Comparison of ENCODE assay signal across 23 cellular contexts in genomic region chr3:126349611-126350501, GRCh38. TPM values are rescaled to one million over a fixed set of nuclear protein-coding genes. Genes with fewer than 3 reads are reported as not detected.
A peak's percentile ranks its signal among the peaks of the same experiment; 100 is the strongest.
DNase-seq lines count a peak whose midpoint lies in the region; ATAC-seq, FAIRE-seq and TF ChIP-seq lines count a peak whose summit lies in the region.
"Had no signal": no experiment of that assay in that cellular context is flagged by ENCODE, and none has a peak within 500 bp of the region (broad histone marks: within the 10 kb centered on the region; RNA-seq: fewer than 3 reads in every experiment).

No MANE protein-coding gene starts in this region.

- TF ChIP-seq CTCF in gastrocnemius medialis (IDR thresholded peaks at IDR 0.05 in 4 of 5, conservative IDR thresholded peaks at IDR 0.05 in 1 of 5) (no peak), hepatocyte (IDR thresholded peaks at IDR 0.05; ENCODE audit: poor library complexity) (no peak)

- H3K27ac ChIP-seq in layer of hippocampus (ENCODE audit: low read depth, low read length) (peak overlapping the region; percentile 15), gastrocnemius medialis (peak overlapping the region; percentile 91 to 99 (median 98)), hepatocyte (no peak overlapping the region), small intestine (ENCODE audit: low read depth in 1 of 2, low read length in 1 of 2) (no peak overlapping the region)
- H3K27ac ChIP-seq: colonic mucosa, foreskin keratinocyte, SJSA1 had no signal

- H3K4me3 Mint-ChIP-seq in stimulated activated naive CD8-positive, alpha-beta T cell treated with anti-CD3 and anti-CD28 coated beads, Interleukin-15, amount 100 ng/mL, for 72 hours = no peak overlapping the region
- H3K4me3 Mint-ChIP-seq: CD8-positive, alpha-beta T cell; T-helper 2 cell treated with Interferon-gamma antibody and Interleukin-4, amounts not matched to agents 5 μg/mL and 100 μg/mL, for 36 hours had no signal

- no peak for TF ChIP-seq POLR2A in gastrocnemius medialis (IDR thresholded peaks at IDR 0.05)

- H3K4me1 ChIP-seq in gastrocnemius medialis (peaks cover 91 to 92% of the 10 kb centered on the region in 2 donors), hepatocyte (ENCODE audit: insufficient read depth) (peaks cover under 1% of the 10 kb centered on the region), small intestine (ENCODE audit: control insufficient read depth in 2 of 2, insufficient read depth in 1 of 2, low read depth in 1 of 2, low read length in 1 of 2) (no peaks in the 10 kb centered on the region)
- H3K4me1 ChIP-seq: colonic mucosa, foreskin keratinocyte, SJSA1 had no signal

- H3K4me3 ChIP-seq in gastrocnemius medialis (peak overlapping the region in 1 of 4 donors; percentile 35), hepatocyte (no peak overlapping the region), small intestine (ENCODE audit: low read depth in 1 of 2, low read length in 2 of 2) (no peak overlapping the region)
- H3K4me3 ChIP-seq: colonic mucosa, SJSA1 had no signal

- FAIRE-seq in frontal cortex (lab: Jason Lieb, UNC) (no peak), small intestine (lab: Jason Lieb, UNC) (no peak)

- 86% methylated on average over 15 of the region's 15 CpGs for WGBS in hepatocyte (ENCODE audit: low lambda C conversion rate, missing lambda C conversion rate)
- WGBS in small intestine, 3 donors = 63 to 70% (median 66%) methylated on average over 15 of the region's 15 CpGs

- H3K27me3 ChIP-seq in layer of hippocampus (ENCODE audit: control insufficient read depth, insufficient read depth, low read length) = no peaks in the 10 kb centered on the region
- H3K27me3 ChIP-seq in gastrocnemius medialis = no peaks in the 10 kb centered on the region
- no peaks in the 10 kb centered on the region for H3K27me3 ChIP-seq in hepatocyte
- no peaks in the 10 kb centered on the region for H3K27me3 ChIP-seq in small intestine (ENCODE audit: control insufficient read depth in 2 of 2, insufficient read depth in 2 of 2, low read length in 2 of 2)
- H3K27me3 ChIP-seq: colonic mucosa, SJSA1 had no signal

- H3K9me2 ChIP-seq in hepatocyte (replicated peaks; ENCODE audit: insufficient read depth) = no peaks in the 10 kb centered on the region

- DNase-seq in stimulated activated naive CD8-positive, alpha-beta T cell treated with anti-CD3 and anti-CD28 coated beads, Interleukin-15, amount 100 ng/mL, for 72 hours = peak in 1 of 2 donors; percentile 6
- DNase-seq in stimulated activated naive CD8-positive, alpha-beta T cell treated with anti-CD3 and anti-CD28 coated beads, Interleukin-15, Interleukin-2, amounts not matched to agents 100 U/mL and 50 U/mL, for 24 hours = no peak
- DNase-seq in gastrocnemius medialis (peak; percentile 3 to 43), hepatocyte (ENCODE audit: low spot score) (no peak), frontal cortex (ENCODE audit: low spot score in 2 of 2) (no peak), small intestine (no peak)
- DNase-seq: activated naive CD4-positive, alpha-beta T cell treated with Interleukin-2 at 50 U/mL for 16 hours; CD8-positive, alpha-beta T cell; colonic mucosa; DMS53; foreskin keratinocyte; Karpas-422; NCI-H1417 treated with DMSO at 0.1 percent for 48 hours; NCI-H2171; NCI-H526 treated with DMSO at 0.1 percent for 48 hours; stimulated activated CD4-positive, alpha-beta T cell treated with anti-CD3 and anti-CD28 coated beads, Interleukin-12 subunit alpha, Interleukin-12 subunit beta, amount 100 ng/mL, for 4 hours had no signal

- H3K4me1 Mint-ChIP-seq in stimulated activated naive CD8-positive, alpha-beta T cell treated with anti-CD3 and anti-CD28 coated beads, Interleukin-15, amount 100 ng/mL, for 72 hours = no peaks in the 10 kb centered on the region

- H3K79me2 ChIP-seq in hepatocyte = peaks cover 3% of the 10 kb centered on the region

- H3K9me3 ChIP-seq in gastrocnemius medialis (no peaks in the 10 kb centered on the region), hepatocyte (ENCODE audit: low read depth) (no peaks in the 10 kb centered on the region), small intestine (ENCODE audit: control insufficient read depth, low read depth) (no peaks in the 10 kb centered on the region)
- H3K9me3 ChIP-seq: colonic mucosa, SJSA1 had no signal

- H3K27ac Mint-ChIP-seq in stimulated activated naive CD8-positive, alpha-beta T cell treated with anti-CD3 and anti-CD28 coated beads, Interleukin-15, amount 100 ng/mL, for 72 hours = no peak overlapping the region
- H3K27ac Mint-ChIP-seq: CD8-positive, alpha-beta T cell; T-helper 2 cell treated with Interferon-gamma antibody and Interleukin-4, amounts not matched to agents 5 μg/mL and 100 μg/mL, for 36 hours had no signal

- no peak overlapping the region for H2AFZ ChIP-seq in hepatocyte

- peaks cover 3% of the 10 kb centered on the region for H4K20me1 ChIP-seq in hepatocyte (ENCODE audit: insufficient read depth, poor library complexity, severe bottlenecking)

- intact Hi-C loops in gastrocnemius medialis (cut with DNase I; ENCODE audit: low total_unique reads) = no loop called here

- peaks cover under 1% of the 10 kb centered on the region for H3K27me3 Mint-ChIP-seq in stimulated activated naive CD8-positive, alpha-beta T cell treated with anti-CD3 and anti-CD28 coated beads, Interleukin-15, amount 100 ng/mL, for 72 hours

- ATAC-seq in stimulated activated naive CD8-positive, alpha-beta T cell treated with anti-CD3 and anti-CD28 coated beads, Interleukin-15, amount 100 ng/mL, for 72 hours = peak; percentile 7
- ATAC-seq in stimulated activated naive CD8-positive, alpha-beta T cell treated with anti-CD3 and anti-CD28 coated beads, Interleukin-15, Interleukin-2, amounts not matched to agents 100 U/mL and 50 U/mL, for 24 hours = no peak
- no peak for ATAC-seq in gastrocnemius medialis
- ATAC-seq: CD8-positive, alpha-beta T cell; foreskin keratinocyte had no signal

- H3K9me3 Mint-ChIP-seq in stimulated activated naive CD8-positive, alpha-beta T cell treated with anti-CD3 and anti-CD28 coated beads, Interleukin-15, amount 100 ng/mL, for 72 hours = no peaks in the 10 kb centered on the region
- H3K9me3 Mint-ChIP-seq: CD8-positive, alpha-beta T cell; T-helper 2 cell treated with Interferon-gamma antibody and Interleukin-4, amounts not matched to agents 5 μg/mL and 100 μg/mL, for 36 hours had no signal

- in situ Hi-C loops in gastrocnemius medialis (cut with MboI; ENCODE audit: low sequenced_read_pairs in 4 of 4) = no loop called here

- no peak overlapping the region for H3K4me2 ChIP-seq in hepatocyte

- H3K36me3 ChIP-seq in gastrocnemius medialis (peaks cover 0 to 19% of the 10 kb centered on the region in 2 donors), hepatocyte (replicated peaks; ENCODE audit: insufficient read depth, low read depth) (no peaks in the 10 kb centered on the region), small intestine (ENCODE audit: control insufficient read depth in 2 of 2, insufficient read depth in 2 of 2, low read length in 2 of 2) (no peaks in the 10 kb centered on the region)
- H3K36me3 ChIP-seq: colonic mucosa, SJSA1 had no signal

RNA-seq across cellular contexts. Expression of gene KLF15, which starts 7.4 kb away (rescaled TPM):
- total RNA-seq in gastrocnemius medialis (100 to 1,000 TPM in 2 of 4 donors, 10 to 100 TPM in 2; 75.1 to 157 (median 106) TPM), hepatocyte (16.7 and 19.9 TPM in 2 replicates), frontal cortex (2.0 TPM)
- polyA plus RNA-seq in hepatocyte (1.8 TPM in 2 replicates), small intestine (1 to 10 TPM in 2 of 3 donors, under 1 TPM in 1; 0.45 to 9.7 (median 2.4) TPM)
- polyA plus RNA-seq: foreskin keratinocyte had no signal

RNA-seq across cellular contexts. Expression of gene CFAP100, which starts 44.9 kb away (rescaled TPM):
- not detected for total RNA-seq in gastrocnemius medialis
- not detected in 2 replicates for total RNA-seq in hepatocyte
- not detected in 2 replicates for polyA plus RNA-seq in hepatocyte
- 3.7 TPM for total RNA-seq in frontal cortex
- not detected for polyA plus RNA-seq in small intestine
- total RNA-seq: CD8-positive, alpha-beta T cell; colonic mucosa; foreskin keratinocyte; HT1080; lower leg skin; OCI-LY7; SJSA1; ureter had no signal
- polyA plus RNA-seq: foreskin keratinocyte had no signal

Comparison
In these comparisons a context has a peak if more than half of its experiments do, and no peak if none do; other contexts are left out.
1. DNase-seq: peak in gastrocnemius medialis (2 of 2); none in stimulated activated naive CD8-positive, alpha-beta T cell treated with anti-CD3 and anti-CD28 coated beads, Interleukin-15, Interleukin-2, amounts not matched to agents 100 U/mL and 50 U/mL, for 24 hours (single experiment), hepatocyte (single experiment), frontal cortex (0 of 2) and small intestine (single experiment).
2. H3K27ac ChIP-seq: peak in layer of hippocampus (single experiment) and gastrocnemius medialis (4 of 4); none in hepatocyte (single experiment) and small intestine (0 of 2).